ENCODE assay signal across 7 cellular contexts in the genomic region with DNA sequence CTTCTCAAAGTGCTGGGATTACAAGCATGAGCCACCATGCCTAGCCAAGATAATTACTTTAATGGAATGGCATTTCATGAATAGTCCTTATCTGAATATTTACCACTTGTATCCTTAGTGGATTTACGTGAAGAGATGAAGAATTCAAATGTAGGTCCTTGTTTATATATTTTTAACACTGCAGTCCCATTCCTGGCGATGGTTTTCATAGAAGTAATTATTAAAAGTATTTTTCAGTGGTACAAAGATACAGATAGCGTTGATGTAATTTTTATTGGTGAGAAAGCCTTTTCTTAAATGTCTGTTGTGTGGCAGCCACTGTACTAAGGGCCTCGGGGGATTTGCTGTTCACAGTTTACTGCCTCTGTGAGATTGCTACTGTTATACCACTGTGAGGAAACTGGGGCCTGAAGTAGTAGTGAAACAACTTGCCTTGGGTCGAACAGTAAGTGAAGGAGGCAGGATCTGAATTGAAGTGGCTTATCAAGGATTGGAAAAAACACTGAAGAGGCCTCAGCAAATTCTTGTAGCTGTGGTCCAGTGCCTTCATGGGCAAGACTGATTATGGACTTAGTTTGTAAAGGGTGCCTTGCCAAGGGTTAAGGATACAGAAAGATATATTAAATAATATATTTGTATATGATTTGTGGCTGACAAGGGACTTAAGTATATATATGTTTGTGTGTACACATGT.
DNase-seq lines count a peak whose midpoint lies in the region; ATAC-seq and TF ChIP-seq lines count a peak whose summit lies in the region.

No MANE protein-coding gene starts in this region.

- no peaks in the 10 kb centered on the region for H4K20me1 ChIP-seq in hepatocyte (ENCODE audit: insufficient read depth, poor library complexity, severe bottlenecking)

- H3K27ac ChIP-seq in hepatocyte: no peak overlapping the region

- no peak overlapping the region for H2AFZ ChIP-seq in hepatocyte

- DNase-seq in stimulated activated naive B cell treated with anti-CD40 and anti-IgM and Interleukin-4, amounts not matched to agents 10 μg/mL and 1 μg/mL and 100 μg/mL, for 72 hours: no peak
- DNase-seq in Caco-2: no peak
- no peak for DNase-seq in hepatocyte (ENCODE audit: low spot score)
- no peak for DNase-seq in T-cell

- H3K36me3 ChIP-seq in Caco-2 (ENCODE audit: control insufficient read depth, insufficient read depth, low read length): no peaks in the 10 kb centered on the region
- no peaks in the 10 kb centered on the region for H3K36me3 ChIP-seq in hepatocyte (replicated peaks; ENCODE audit: insufficient read depth, low read depth)

- intact Hi-C loops in Caco-2 (cut with micrococcal nuclease; ENCODE audit: unreplicated experiment): loop anchor here (5.0 kb wide), 1 partner anchor 61 kb away; no protein-coding TSS in a partner anchor

- no peak overlapping the region for H3K27ac Mint-ChIP-seq in stimulated activated naive B cell treated with anti-CD40 and anti-IgM and Interleukin-4, amounts not matched to agents 10 μg/mL and 1 μg/mL and 100 μg/mL, for 72 hours
- no peak overlapping the region for H3K27ac Mint-ChIP-seq in Caco-2 (ENCODE audit: unreplicated experiment)
- no peak overlapping the region for H3K27ac Mint-ChIP-seq in T-cell

- TF ChIP-seq CTCF in Caco-2 (IDR thresholded peaks at IDR 0.05; ENCODE audit: insufficient read depth in 1 of 2, low read depth in 1 of 2, low read length in 1 of 2, severe bottlenecking in 1 of 2, unreplicated experiment in 1 of 2): no peak
- TF ChIP-seq CTCF in hepatocyte (IDR thresholded peaks at IDR 0.05; ENCODE audit: poor library complexity): no peak

- no peaks in the 10 kb centered on the region for H3K27me3 Mint-ChIP-seq in stimulated activated naive B cell treated with anti-CD40 and anti-IgM and Interleukin-4, amounts not matched to agents 10 μg/mL and 1 μg/mL and 100 μg/mL, for 72 hours
- no peaks in the 10 kb centered on the region for H3K27me3 Mint-ChIP-seq in Caco-2 (ENCODE audit: insufficient read depth, unreplicated experiment)
- peaks cover 9 to 16% of the 10 kb centered on the region in 2 donors for H3K27me3 Mint-ChIP-seq in T-cell

- H3K9me2 ChIP-seq in hepatocyte (replicated peaks; ENCODE audit: insufficient read depth): no peaks in the 10 kb centered on the region

- H3K27me3 ChIP-seq in Caco-2 (replicated peaks; ENCODE audit: control insufficient read depth, insufficient read depth, low read length) (no peaks in the 10 kb centered on the region), hepatocyte (no peaks in the 10 kb centered on the region)

- CTCF ChIA-PET in Caco-2 (lab: Charles Lee): no interaction called here
- CTCF ChIA-PET in T-cell (lab: Charles Lee): no interaction called here

- WGBS in hepatocyte (ENCODE audit: low lambda C conversion rate, missing lambda C conversion rate): 74% methylated on average over 5 of the region's 5 CpGs

- peaks cover 0 to 7% of the 10 kb centered on the region in 2 donors for H3K36me3 Mint-ChIP-seq in stimulated activated naive B cell treated with anti-CD40 and anti-IgM and Interleukin-4, amounts not matched to agents 10 μg/mL and 1 μg/mL and 100 μg/mL, for 72 hours
- peaks cover 18% of the 10 kb centered on the region for H3K36me3 Mint-ChIP-seq in Caco-2 (ENCODE audit: insufficient read depth, unreplicated experiment)
- no peaks in the 10 kb centered on the region for H3K36me3 Mint-ChIP-seq in T-cell

- POLR2A ChIA-PET in Caco-2 (lab: Charles Lee) (no interaction called here), T-cell (lab: Charles Lee) (no interaction called here)

- no TSS peak for BruUV-seq in Caco-2 (replicated peaks; lab: Mats Ljungman, UMichigan)

- peaks cover 10% of the 10 kb centered on the region for H3K79me2 ChIP-seq in hepatocyte

- peak; percentile 60 for ATAC-seq in GM19351 (IDR thresholded peaks at IDR 0.05; ENCODE audit: unreplicated experiment)
- ATAC-seq in HG02870 (IDR thresholded peaks at IDR 0.05; ENCODE audit: unreplicated experiment): peak; percentile 55
- ATAC-seq in HG03575 (IDR thresholded peaks at IDR 0.05; ENCODE audit: extremely low read depth, insufficient number of reproducible peaks, low FRiP score, unreplicated experiment): peak; percentile 37
- peak; percentile 87 to 89 for ATAC-seq in stimulated activated naive B cell treated with anti-CD40 and anti-IgM and Interleukin-4, amounts not matched to agents 10 μg/mL and 1 μg/mL and 100 μg/mL, for 72 hours (replicated peaks)
- ATAC-seq in T-cell (replicated peaks in 1 of 4): no peak

- H3K4me1 ChIP-seq in Caco-2 (no peaks in the 10 kb centered on the region), hepatocyte (ENCODE audit: insufficient read depth) (no peaks in the 10 kb centered on the region)

- H3K9me3 ChIP-seq in Caco-2 (no peaks in the 10 kb centered on the region), hepatocyte (ENCODE audit: low read depth) (no peaks in the 10 kb centered on the region)

- no peak overlapping the region for H3K4me3 Mint-ChIP-seq in stimulated activated naive B cell treated with anti-CD40 and anti-IgM and Interleukin-4, amounts not matched to agents 10 μg/mL and 1 μg/mL and 100 μg/mL, for 72 hours
- no peak overlapping the region for H3K4me3 Mint-ChIP-seq in Caco-2 (ENCODE audit: unreplicated experiment)
- no peak overlapping the region for H3K4me3 Mint-ChIP-seq in T-cell

- no peak overlapping the region for H3K4me2 ChIP-seq in hepatocyte

- H3K4me3 ChIP-seq in Caco-2 (ENCODE audit: low read depth, low read length) (no peak overlapping the region), hepatocyte (no peak overlapping the region)

- H3K9me3 Mint-ChIP-seq in stimulated activated naive B cell treated with anti-CD40 and anti-IgM and Interleukin-4, amounts not matched to agents 10 μg/mL and 1 μg/mL and 100 μg/mL, for 72 hours: no peaks in the 10 kb centered on the region
- H3K9me3 Mint-ChIP-seq in Caco-2 (ENCODE audit: unreplicated experiment) (no peaks in the 10 kb centered on the region), T-cell (no peaks in the 10 kb centered on the region)

- H3K4me1 Mint-ChIP-seq in stimulated activated naive B cell treated with anti-CD40 and anti-IgM and Interleukin-4, amounts not matched to agents 10 μg/mL and 1 μg/mL and 100 μg/mL, for 72 hours: peaks cover 9 to 24% of the 10 kb centered on the region in 2 donors
- H3K4me1 Mint-ChIP-seq in Caco-2 (ENCODE audit: low read depth, unreplicated experiment) (no peaks in the 10 kb centered on the region), T-cell (no peaks in the 10 kb centered on the region)

Comparison
In these comparisons a context has a peak if more than half of its experiments do, and no peak if none do; other contexts are left out.
1. ATAC-seq: peak in GM19351 (single experiment), HG02870 (single experiment), HG03575 (single experiment) and stimulated activated naive B cell treated with anti-CD40 and anti-IgM and Interleukin-4, amounts not matched to agents 10 μg/mL and 1 μg/mL and 100 μg/mL, for 72 hours (2 of 2); none in T-cell (0 of 4).